ENCODE assay signal across 1 cellular context in the genomic region with DNA sequence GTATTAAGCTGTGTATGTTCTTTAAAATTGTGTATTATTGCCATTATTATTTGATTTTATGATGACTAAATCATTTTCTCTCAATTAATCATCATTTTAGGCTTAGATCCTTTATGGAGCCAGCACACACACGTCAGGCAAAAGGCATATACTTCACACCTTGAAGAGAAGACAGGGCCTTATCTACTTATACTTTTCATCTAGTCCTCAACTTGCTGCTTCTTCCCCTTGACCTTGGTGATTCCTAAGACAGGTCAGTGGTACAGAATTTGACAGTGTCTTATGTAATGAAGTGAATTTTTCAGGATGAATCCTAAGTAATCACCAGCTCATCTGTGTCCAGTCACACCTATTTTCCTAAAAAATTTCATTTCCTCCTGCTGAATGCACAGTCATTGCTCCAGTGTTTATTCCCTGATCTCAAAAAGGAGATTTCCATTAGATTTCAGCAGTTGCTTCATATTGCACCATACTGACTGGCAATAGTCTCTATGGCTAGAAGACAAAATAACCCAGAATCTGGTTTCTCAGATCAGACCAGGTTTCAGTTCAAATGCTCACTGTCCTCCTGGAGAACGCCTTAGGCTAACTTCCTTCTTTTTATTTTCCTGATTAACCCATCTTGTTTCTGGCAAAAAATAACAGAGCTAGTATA.
TF ChIP-seq lines count a peak whose summit lies in the region.

No MANE protein-coding gene starts in this region.

TF ChIP-seq in K562, 482 proteins besides CTCF, POLR2A, EP300 and RAD21 (continued from another document and continues in another):
- TF ChIP-seq FOXJ2 (tag; IDR thresholded peaks at IDR 0.05) (peak; percentile 81), MAFG (tag; conservative IDR thresholded peaks at IDR 0.05) (peak; percentile 45), ZKSCAN3 (CRISPR knock-in tag; IDR thresholded peaks at IDR 0.05) (no peak), TAF1 (IDR thresholded peaks at IDR 0.05; ENCODE audit: control insufficient read depth, extremely low read depth, insufficient read depth, low read length, severe bottlenecking) (no peak), SOX6 (IDR thresholded peaks at IDR 0.05) (peak; percentile 33; the same call in 1 of the 2 replicates), NR1H2 (CRISPR knock-in tag; IDR thresholded peaks at IDR 0.05) (no peak), TRIM24 (IDR thresholded peaks at IDR 0.05) (peak; percentile 70 to 81; a peak in 2 of 4 replicates), RBM39 (optimal IDR thresholded peaks at IDR 0.05; ENCODE audit: low read depth, low read length) (no peak), PURB (CRISPR knock-in tag; IDR thresholded peaks at IDR 0.05; ENCODE audit: low read depth) (no peak), HCFC1 (IDR thresholded peaks at IDR 0.05; ENCODE audit: low read depth, low read length) (no peak), MTA3 (IDR thresholded peaks at IDR 0.05; ENCODE audit: borderline replicate concordance) (no peak), SNIP1 (IDR thresholded peaks at IDR 0.05; ENCODE audit: low read depth) (no peak), HNRNPK (IDR thresholded peaks at IDR 0.05; ENCODE audit: low read depth, low read length, poor library complexity, severe bottlenecking) (no peak), ZSCAN32 (CRISPR knock-in tag; IDR thresholded peaks at IDR 0.05) (no peak), ZNF174 (CRISPR knock-in tag; IDR thresholded peaks at IDR 0.05) (no peak), NFE2 (IDR thresholded peaks at IDR 0.05; ENCODE audit: low read depth) (peak; percentile 35; the same call in 1 of the 2 replicates), ESRRB (CRISPR knock-in tag; IDR thresholded peaks at IDR 0.05; ENCODE audit: borderline replicate concordance) (no peak), SMARCA4 (IDR thresholded peaks at IDR 0.05) (peak; percentile 35; the same call in 1 of the 2 replicates), BACH1 (tag; IDR thresholded peaks at IDR 0.05) (peak; percentile 54; the same call in 1 of the 2 replicates), GTF2E2 (tag; IDR thresholded peaks at IDR 0.05) (no peak), RFX1 (IDR thresholded peaks at IDR 0.05) (no peak), TEAD1 (CRISPR knock-in tag; IDR thresholded peaks at IDR 0.05) (no peak), NR2C2 (CRISPR knock-in tag; IDR thresholded peaks at IDR 0.05) (no peak), NR2C2 (tag; IDR thresholded peaks at IDR 0.05) (peak; percentile 24; the same call in 1 of the 2 replicates)
- TF ChIP-seq, protein P1, sequence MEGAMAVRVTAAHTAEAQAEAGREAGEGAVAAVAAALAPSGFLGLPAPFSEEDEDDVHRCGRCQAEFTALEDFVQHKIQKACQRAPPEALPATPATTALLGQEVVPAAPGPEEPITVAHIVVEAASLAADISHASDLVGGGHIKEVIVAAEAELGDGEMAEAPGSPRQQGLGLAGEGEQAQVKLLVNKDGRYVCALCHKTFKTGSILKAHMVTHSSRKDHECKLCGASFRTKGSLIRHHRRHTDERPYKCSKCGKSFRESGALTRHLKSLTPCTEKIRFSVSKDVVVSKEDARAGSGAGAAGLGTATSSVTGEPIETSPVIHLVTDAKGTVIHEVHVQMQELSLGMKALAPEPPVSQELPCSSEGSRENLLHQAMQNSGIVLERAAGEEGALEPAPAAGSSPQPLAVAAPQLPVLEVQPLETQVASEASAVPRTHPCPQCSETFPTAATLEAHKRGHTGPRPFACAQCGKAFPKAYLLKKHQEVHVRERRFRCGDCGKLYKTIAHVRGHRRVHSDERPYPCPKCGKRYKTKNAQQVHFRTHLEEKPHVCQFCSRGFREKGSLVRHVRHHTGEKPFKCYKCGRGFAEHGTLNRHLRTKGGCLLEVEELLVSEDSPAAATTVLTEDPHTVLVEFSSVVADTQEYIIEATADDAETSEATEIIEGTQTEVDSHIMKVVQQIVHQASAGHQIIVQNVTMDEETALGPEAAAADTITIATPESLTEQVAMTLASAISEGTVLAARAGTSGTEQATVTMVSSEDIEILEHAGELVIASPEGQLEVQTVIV (CRISPR knock-in tag; IDR thresholded peaks at IDR 0.05; ENCODE audit: borderline replicate concordance), result no peak
- TF ChIP-seq, protein P2, sequence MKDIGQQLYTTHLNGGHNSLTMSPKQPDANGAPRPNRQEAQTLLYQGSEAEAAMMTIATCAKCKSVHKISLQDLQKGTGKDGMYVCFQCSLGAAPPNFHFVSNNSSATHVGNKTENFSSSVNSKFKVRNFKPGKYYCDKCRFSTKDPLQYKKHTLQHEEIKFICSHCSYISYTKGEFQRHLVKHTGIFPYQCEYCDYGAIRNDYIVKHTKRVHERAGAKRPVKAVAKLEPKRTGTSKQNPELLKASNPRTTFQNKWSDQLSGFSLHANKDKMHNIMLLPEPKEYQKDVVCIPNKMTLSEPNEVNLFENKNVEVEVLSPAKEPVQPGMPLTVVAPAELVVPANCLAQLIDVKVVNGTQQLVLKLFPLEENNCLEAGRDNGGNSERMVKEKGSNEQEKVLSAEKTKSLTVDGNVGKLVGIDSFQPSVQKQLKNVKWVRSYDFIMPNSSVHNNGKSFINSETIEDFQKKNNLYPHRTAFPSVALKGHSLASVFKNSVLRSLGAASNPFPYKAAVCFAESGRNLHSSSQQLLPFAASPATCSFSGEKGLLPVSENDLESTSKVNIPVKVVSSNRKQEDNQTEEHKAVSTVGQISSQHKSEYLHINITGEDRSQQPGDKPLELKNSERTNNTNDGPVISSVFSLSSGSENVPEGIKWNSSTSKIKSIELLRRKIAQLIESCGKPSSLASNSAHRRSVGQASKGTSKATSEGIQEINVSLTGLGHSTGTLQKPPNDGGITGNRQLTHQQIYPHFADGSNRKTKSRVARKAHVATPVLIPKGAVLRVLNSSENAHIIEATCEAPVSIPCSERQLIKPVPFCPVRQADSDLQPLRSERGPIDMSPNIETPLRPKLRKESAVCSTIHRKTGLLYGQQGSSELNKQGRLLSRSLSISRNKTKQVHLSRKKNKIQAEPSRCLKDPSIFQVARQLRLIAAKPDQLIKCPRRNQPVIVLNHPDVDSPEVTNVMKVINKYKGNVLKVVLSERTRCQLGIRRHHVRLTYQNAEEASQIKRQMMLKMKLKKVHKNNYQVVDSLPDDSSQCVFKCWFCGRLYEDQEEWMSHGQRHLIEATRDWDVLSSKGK (CRISPR knock-in tag; IDR thresholded peaks at IDR 0.05), result no peak
- TF ChIP-seq, protein P3, sequence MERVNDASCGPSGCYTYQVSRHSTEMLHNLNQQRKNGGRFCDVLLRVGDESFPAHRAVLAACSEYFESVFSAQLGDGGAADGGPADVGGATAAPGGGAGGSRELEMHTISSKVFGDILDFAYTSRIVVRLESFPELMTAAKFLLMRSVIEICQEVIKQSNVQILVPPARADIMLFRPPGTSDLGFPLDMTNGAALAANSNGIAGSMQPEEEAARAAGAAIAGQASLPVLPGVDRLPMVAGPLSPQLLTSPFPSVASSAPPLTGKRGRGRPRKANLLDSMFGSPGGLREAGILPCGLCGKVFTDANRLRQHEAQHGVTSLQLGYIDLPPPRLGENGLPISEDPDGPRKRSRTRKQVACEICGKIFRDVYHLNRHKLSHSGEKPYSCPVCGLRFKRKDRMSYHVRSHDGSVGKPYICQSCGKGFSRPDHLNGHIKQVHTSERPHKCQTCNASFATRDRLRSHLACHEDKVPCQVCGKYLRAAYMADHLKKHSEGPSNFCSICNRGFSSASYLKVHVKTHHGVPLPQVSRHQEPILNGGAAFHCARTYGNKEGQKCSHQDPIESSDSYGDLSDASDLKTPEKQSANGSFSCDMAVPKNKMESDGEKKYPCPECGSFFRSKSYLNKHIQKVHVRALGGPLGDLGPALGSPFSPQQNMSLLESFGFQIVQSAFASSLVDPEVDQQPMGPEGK (CRISPR knock-in tag; IDR thresholded peaks at IDR 0.05; ENCODE audit: borderline replicate concordance), result no peak
- TF ChIP-seq, protein P4, sequence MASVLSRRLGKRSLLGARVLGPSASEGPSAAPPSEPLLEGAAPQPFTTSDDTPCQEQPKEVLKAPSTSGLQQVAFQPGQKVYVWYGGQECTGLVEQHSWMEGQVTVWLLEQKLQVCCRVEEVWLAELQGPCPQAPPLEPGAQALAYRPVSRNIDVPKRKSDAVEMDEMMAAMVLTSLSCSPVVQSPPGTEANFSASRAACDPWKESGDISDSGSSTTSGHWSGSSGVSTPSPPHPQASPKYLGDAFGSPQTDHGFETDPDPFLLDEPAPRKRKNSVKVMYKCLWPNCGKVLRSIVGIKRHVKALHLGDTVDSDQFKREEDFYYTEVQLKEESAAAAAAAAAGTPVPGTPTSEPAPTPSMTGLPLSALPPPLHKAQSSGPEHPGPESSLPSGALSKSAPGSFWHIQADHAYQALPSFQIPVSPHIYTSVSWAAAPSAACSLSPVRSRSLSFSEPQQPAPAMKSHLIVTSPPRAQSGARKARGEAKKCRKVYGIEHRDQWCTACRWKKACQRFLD (CRISPR knock-in tag; IDR thresholded peaks at IDR 0.05), result no peak
- TF ChIP-seq, protein P5, sequence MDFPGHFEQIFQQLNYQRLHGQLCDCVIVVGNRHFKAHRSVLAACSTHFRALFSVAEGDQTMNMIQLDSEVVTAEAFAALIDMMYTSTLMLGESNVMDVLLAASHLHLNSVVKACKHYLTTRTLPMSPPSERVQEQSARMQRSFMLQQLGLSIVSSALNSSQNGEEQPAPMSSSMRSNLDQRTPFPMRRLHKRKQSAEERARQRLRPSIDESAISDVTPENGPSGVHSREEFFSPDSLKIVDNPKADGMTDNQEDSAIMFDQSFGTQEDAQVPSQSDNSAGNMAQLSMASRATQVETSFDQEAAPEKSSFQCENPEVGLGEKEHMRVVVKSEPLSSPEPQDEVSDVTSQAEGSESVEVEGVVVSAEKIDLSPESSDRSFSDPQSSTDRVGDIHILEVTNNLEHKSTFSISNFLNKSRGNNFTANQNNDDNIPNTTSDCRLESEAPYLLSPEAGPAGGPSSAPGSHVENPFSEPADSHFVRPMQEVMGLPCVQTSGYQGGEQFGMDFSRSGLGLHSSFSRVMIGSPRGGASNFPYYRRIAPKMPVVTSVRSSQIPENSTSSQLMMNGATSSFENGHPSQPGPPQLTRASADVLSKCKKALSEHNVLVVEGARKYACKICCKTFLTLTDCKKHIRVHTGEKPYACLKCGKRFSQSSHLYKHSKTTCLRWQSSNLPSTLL (IDR thresholded peaks at IDR 0.05), result no peak
- TF ChIP-seq, protein P6, sequence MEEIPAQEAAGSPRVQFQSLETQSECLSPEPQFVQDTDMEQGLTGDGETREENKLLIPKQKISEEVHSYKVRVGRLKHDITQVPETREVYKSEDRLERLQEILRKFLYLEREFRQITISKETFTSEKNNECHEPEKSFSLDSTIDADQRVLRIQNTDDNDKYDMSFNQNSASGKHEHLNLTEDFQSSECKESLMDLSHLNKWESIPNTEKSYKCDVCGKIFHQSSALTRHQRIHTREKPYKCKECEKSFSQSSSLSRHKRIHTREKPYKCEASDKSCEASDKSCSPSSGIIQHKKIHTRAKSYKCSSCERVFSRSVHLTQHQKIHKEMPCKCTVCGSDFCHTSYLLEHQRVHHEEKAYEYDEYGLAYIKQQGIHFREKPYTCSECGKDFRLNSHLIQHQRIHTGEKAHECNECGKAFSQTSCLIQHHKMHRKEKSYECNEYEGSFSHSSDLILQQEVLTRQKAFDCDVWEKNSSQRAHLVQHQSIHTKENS (CRISPR knock-in tag; IDR thresholded peaks at IDR 0.05), result no peak
- TF ChIP-seq, protein P7, sequence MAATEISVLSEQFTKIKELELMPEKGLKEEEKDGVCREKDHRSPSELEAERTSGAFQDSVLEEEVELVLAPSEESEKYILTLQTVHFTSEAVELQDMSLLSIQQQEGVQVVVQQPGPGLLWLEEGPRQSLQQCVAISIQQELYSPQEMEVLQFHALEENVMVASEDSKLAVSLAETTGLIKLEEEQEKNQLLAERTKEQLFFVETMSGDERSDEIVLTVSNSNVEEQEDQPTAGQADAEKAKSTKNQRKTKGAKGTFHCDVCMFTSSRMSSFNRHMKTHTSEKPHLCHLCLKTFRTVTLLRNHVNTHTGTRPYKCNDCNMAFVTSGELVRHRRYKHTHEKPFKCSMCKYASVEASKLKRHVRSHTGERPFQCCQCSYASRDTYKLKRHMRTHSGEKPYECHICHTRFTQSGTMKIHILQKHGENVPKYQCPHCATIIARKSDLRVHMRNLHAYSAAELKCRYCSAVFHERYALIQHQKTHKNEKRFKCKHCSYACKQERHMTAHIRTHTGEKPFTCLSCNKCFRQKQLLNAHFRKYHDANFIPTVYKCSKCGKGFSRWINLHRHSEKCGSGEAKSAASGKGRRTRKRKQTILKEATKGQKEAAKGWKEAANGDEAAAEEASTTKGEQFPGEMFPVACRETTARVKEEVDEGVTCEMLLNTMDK (IDR thresholded peaks at IDR 0.05; ENCODE audit: borderline replicate concordance, insufficient read depth, low read depth, low read length, poor library complexity, severe bottlenecking), result no peak
- TF ChIP-seq, protein P8, sequence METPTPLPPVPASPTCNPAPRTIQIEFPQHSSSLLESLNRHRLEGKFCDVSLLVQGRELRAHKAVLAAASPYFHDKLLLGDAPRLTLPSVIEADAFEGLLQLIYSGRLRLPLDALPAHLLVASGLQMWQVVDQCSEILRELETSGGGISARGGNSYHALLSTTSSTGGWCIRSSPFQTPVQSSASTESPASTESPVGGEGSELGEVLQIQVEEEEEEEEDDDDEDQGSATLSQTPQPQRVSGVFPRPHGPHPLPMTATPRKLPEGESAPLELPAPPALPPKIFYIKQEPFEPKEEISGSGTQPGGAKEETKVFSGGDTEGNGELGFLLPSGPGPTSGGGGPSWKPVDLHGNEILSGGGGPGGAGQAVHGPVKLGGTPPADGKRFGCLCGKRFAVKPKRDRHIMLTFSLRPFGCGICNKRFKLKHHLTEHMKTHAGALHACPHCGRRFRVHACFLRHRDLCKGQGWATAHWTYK (CRISPR knock-in tag; IDR thresholded peaks at IDR 0.05), result no peak
- TF ChIP-seq, protein P9, sequence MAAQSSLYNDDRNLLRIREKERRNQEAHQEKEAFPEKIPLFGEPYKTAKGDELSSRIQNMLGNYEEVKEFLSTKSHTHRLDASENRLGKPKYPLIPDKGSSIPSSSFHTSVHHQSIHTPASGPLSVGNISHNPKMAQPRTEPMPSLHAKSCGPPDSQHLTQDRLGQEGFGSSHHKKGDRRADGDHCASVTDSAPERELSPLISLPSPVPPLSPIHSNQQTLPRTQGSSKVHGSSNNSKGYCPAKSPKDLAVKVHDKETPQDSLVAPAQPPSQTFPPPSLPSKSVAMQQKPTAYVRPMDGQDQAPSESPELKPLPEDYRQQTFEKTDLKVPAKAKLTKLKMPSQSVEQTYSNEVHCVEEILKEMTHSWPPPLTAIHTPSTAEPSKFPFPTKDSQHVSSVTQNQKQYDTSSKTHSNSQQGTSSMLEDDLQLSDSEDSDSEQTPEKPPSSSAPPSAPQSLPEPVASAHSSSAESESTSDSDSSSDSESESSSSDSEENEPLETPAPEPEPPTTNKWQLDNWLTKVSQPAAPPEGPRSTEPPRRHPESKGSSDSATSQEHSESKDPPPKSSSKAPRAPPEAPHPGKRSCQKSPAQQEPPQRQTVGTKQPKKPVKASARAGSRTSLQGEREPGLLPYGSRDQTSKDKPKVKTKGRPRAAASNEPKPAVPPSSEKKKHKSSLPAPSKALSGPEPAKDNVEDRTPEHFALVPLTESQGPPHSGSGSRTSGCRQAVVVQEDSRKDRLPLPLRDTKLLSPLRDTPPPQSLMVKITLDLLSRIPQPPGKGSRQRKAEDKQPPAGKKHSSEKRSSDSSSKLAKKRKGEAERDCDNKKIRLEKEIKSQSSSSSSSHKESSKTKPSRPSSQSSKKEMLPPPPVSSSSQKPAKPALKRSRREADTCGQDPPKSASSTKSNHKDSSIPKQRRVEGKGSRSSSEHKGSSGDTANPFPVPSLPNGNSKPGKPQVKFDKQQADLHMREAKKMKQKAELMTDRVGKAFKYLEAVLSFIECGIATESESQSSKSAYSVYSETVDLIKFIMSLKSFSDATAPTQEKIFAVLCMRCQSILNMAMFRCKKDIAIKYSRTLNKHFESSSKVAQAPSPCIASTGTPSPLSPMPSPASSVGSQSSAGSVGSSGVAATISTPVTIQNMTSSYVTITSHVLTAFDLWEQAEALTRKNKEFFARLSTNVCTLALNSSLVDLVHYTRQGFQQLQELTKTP (IDR thresholded peaks at IDR 0.05; ENCODE audit: low read depth in 1 of 2, partially characterized antibody in 2 of 2), result peak in 1 of 2 experiments; percentile 19
